ENCODE assay signal across 8 cellular contexts in the genomic region with DNA sequence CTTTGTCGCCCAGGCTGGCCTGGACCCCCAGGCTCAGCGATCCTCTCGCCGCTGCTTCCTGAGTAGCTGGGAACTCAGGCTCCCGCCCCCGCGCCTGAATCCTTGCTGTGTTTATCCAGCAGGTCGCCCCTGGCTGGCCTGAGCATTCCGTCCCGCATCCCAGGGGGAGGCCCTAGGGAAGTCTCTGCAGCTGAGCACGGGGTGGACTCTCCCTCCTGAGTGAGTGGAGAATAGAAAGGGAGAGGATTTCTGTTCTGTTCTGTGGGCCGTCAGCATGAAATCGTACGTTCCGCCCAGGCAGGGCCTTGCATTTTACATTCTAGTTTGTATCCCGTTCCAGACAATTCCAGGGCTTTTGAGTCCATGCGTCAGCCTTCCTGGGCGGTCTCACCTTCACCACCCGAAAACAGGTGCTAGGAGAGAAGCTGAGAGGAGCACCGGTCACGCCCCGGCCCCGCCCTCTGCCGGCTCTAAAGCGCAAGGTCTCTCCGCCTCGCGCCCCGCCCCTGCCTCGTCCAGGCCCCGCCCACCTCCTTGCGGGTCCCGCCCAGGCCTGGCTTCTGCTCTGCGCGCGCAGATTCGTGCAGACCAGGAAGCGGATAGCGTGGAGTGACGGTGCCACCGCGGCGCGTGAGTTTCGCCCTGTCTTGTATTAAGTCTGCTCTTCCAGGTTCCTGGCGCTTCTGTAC.
DNase-seq lines count a peak whose midpoint lies in the region; ATAC-seq and TF ChIP-seq lines count a peak whose summit lies in the region.

A gene (plus strand): TSS at position 586 of the 689 bp plus-strand sequence. CDS start 15,285 bp downstream, outside the sequence.

- H3K4me3 Mint-ChIP-seq in central memory CD8-positive, alpha-beta T cell = peak within 1 kb of the TSS; percentile 87

- no peaks in the 10 kb centered on the region for H3K9me3 Mint-ChIP-seq in central memory CD8-positive, alpha-beta T cell

- DNase-seq in AG10803 (ENCODE audit: low read depth) (peak; percentile 82), NCI-H2227 treated with DMSO at 0.1 percent for 48 hours (lab: John Stamatoyannopoulos, UW) (peak; percentile 99), islet precursor cell (peak; percentile 98)
- DNase-seq in activated CD4-positive, CD25-positive, alpha-beta regulatory T cell (lab: John Stamatoyannopoulos, UW) = peak; percentile 95 to 97 (median 96)
- peak; percentile 97 to 98 for DNase-seq in central memory CD8-positive, alpha-beta T cell (ENCODE audit: low spot score in 2 of 2)
- peak; percentile 93 to 96 (median 93) for DNase-seq in stimulated activated CD4-positive, alpha-beta T cell treated with anti-CD3 and anti-CD28 coated beads, Interleukin-12 subunit alpha, Interleukin-12 subunit beta, amount 100 ng/mL, for 48 hours (ENCODE audit: low read depth in 2 of 3, low spot score in 1 of 3)

- peaks cover 32% of the 10 kb centered on the region for H3K4me1 Mint-ChIP-seq in central memory CD8-positive, alpha-beta T cell

- H3K27me3 Mint-ChIP-seq in central memory CD8-positive, alpha-beta T cell = no peaks in the 10 kb centered on the region

- TF ChIP-seq CTCF in AG10803 (conservative IDR thresholded peaks at IDR 0.05; ENCODE audit: low read length) = peak; percentile 39

- ATAC-seq in GM18909 (IDR thresholded peaks at IDR 0.05; ENCODE audit: poor library complexity, unreplicated experiment) (peak; percentile 94), HG03159 (IDR thresholded peaks at IDR 0.05; ENCODE audit: unreplicated experiment) (peak; percentile 88)
- peak; percentile 95 for ATAC-seq in central memory CD8-positive, alpha-beta T cell (replicated peaks; ENCODE audit: extremely low read depth, poor library complexity, severe bottlenecking)

- peak within 1 kb of the TSS; percentile 77 for H3K27ac Mint-ChIP-seq in central memory CD8-positive, alpha-beta T cell (ENCODE audit: low read depth)

- H3K36me3 Mint-ChIP-seq in central memory CD8-positive, alpha-beta T cell (ENCODE audit: insufficient read depth) = peaks cover 19% of the 10 kb centered on the region

- H3K4me3 ChIP-seq in AG10803 (ENCODE audit: low read length) = peak within 1 kb of the TSS; percentile 80

Comparison
In these comparisons a context has a peak if more than half of its experiments do, and no peak if none do; other contexts are left out.
1. Peak in every context shown above with its lines: DNase-seq, ATAC-seq and H3K4me3 ChIP-seq.